Comparison of ENCODE assay signal across 1 cellular context in genomic region chr17:82518826-82519810, GRCh38.
A peak's percentile ranks its signal among the peaks of the same experiment; 100 is the strongest.
TF ChIP-seq lines count a peak whose summit lies in the region.

Gene FOXK2, plus strand, starts transcription at chr17:82519732. Its CDS starts 157 bp downstream, at chr17:82519889.

TF ChIP-seq in HepG2, 621 proteins besides CTCF, POLR2A, EP300 and RAD21 (continued from another document and continues in another):
- TF ChIP-seq, protein P1, sequence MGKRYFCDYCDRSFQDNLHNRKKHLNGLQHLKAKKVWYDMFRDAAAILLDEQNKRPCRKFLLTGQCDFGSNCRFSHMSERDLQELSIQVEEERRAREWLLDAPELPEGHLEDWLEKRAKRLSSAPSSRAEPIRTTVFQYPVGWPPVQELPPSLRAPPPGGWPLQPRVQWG (CRISPR knock-in tag; IDR thresholded peaks at IDR 0.05; ENCODE audit: borderline replicate concordance, low read depth), result no peak
- no peak for TF ChIP-seq SIX4 (CRISPR knock-in tag; IDR thresholded peaks at IDR 0.05)
- 0 out of 2 replicates have a peak, but pooled peaks have one; percentile 14 for TF ChIP-seq ZBTB1 (CRISPR knock-in tag; IDR thresholded peaks at IDR 0.05; ENCODE audit: borderline replicate concordance)
- TF ChIP-seq ZC3H13 (CRISPR knock-in tag; IDR thresholded peaks at IDR 0.05), result no peak; the same call in 1 of the 2 replicates
- TF ChIP-seq ZNF251 (CRISPR knock-in tag; IDR thresholded peaks at IDR 0.05), result no peak
- TF ChIP-seq ZNF687 (CRISPR knock-in tag; IDR thresholded peaks at IDR 0.05), result peak; percentile 87
- no peak for TF ChIP-seq TRIM24 (CRISPR knock-in tag; IDR thresholded peaks at IDR 0.05)
- TF ChIP-seq NR1H2 (CRISPR knock-in tag; IDR thresholded peaks at IDR 0.05; ENCODE audit: borderline replicate concordance, low read depth), result no peak
- TF ChIP-seq NAIF1 (CRISPR knock-in tag; IDR thresholded peaks at IDR 0.05; ENCODE audit: borderline replicate concordance), result no peak
- TF ChIP-seq HDAC1 (CRISPR knock-in tag; IDR thresholded peaks at IDR 0.05), result peak; percentile 42
- no peak for TF ChIP-seq NBN (conservative IDR thresholded peaks at IDR 0.05)
- no peak for TF ChIP-seq USF2 (IDR thresholded peaks at IDR 0.05; ENCODE audit: low read depth, low read length)
- no peak for TF ChIP-seq USF2 (CRISPR knock-in tag; IDR thresholded peaks at IDR 0.05; ENCODE audit: borderline replicate concordance)
- TF ChIP-seq, protein P2, sequence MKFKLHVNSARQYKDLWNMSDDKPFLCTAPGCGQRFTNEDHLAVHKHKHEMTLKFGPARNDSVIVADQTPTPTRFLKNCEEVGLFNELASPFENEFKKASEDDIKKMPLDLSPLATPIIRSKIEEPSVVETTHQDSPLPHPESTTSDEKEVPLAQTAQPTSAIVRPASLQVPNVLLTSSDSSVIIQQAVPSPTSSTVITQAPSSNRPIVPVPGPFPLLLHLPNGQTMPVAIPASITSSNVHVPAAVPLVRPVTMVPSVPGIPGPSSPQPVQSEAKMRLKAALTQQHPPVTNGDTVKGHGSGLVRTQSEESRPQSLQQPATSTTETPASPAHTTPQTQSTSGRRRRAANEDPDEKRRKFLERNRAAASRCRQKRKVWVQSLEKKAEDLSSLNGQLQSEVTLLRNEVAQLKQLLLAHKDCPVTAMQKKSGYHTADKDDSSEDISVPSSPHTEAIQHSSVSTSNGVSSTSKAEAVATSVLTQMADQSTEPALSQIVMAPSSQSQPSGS (CRISPR knock-in tag; IDR thresholded peaks at IDR 0.05), result no peak
- TF ChIP-seq, protein P3, sequence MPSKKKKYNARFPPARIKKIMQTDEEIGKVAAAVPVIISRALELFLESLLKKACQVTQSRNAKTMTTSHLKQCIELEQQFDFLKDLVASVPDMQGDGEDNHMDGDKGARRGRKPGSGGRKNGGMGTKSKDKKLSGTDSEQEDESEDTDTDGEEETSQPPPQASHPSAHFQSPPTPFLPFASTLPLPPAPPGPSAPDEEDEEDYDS (CRISPR knock-in tag; IDR thresholded peaks at IDR 0.05), result peak; percentile 24; the same call in 1 of the 2 replicates
- no peak for TF ChIP-seq ZKSCAN5 (CRISPR knock-in tag; IDR thresholded peaks at IDR 0.05)
- TF ChIP-seq ZHX1 (CRISPR knock-in tag; IDR thresholded peaks at IDR 0.05; ENCODE audit: low read depth), result peak; percentile 56; the same call in 1 of the 2 replicates
- TF ChIP-seq PLRG1 (conservative IDR thresholded peaks at IDR 0.05), result no peak
- no peak for TF ChIP-seq ZNF747 (CRISPR knock-in tag; IDR thresholded peaks at IDR 0.05; ENCODE audit: borderline replicate concordance)
- 0 out of 2 replicates have a peak, but pooled peaks have one; percentile 13 for TF ChIP-seq IRF1 (CRISPR knock-in tag; IDR thresholded peaks at IDR 0.05; ENCODE audit: low read depth)
- TF ChIP-seq, protein P4, sequence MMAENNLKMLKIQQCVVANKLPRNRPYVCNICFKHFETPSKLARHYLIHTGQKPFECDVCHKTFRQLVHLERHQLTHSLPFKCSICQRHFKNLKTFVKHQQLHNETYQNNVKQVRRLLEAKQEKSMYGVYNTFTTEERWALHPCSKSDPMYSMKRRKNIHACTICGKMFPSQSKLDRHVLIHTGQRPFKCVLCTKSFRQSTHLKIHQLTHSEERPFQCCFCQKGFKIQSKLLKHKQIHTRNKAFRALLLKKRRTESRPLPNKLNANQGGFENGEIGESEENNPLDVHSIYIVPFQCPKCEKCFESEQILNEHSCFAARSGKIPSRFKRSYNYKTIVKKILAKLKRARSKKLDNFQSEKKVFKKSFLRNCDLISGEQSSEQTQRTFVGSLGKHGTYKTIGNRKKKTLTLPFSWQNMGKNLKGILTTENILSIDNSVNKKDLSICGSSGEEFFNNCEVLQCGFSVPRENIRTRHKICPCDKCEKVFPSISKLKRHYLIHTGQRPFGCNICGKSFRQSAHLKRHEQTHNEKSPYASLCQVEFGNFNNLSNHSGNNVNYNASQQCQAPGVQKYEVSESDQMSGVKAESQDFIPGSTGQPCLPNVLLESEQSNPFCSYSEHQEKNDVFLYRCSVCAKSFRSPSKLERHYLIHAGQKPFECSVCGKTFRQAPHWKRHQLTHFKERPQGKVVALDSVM (CRISPR knock-in tag; IDR thresholded peaks at IDR 0.05), result no peak
- TF ChIP-seq REST (IDR thresholded peaks at IDR 0.05; ENCODE audit: borderline replicate concordance in 1 of 2, low read depth in 1 of 2, low read length in 2 of 2), result no peak
- TF ChIP-seq ZNF451 (CRISPR knock-in tag; IDR thresholded peaks at IDR 0.05), result peak; percentile 43; the same call in 1 of the 2 replicates
- TF ChIP-seq PRMT3 (CRISPR knock-in tag; IDR thresholded peaks at IDR 0.05; ENCODE audit: borderline replicate concordance, low read depth), result 0 out of 2 replicates have a peak, but pooled peaks have one; percentile 32
- TF ChIP-seq ZBTB7B (CRISPR knock-in tag; IDR thresholded peaks at IDR 0.05), result no peak; the same call in 1 of the 2 replicates
- no peak for TF ChIP-seq NR2F1 (CRISPR knock-in tag; IDR thresholded peaks at IDR 0.05)
- TF ChIP-seq, protein P5, sequence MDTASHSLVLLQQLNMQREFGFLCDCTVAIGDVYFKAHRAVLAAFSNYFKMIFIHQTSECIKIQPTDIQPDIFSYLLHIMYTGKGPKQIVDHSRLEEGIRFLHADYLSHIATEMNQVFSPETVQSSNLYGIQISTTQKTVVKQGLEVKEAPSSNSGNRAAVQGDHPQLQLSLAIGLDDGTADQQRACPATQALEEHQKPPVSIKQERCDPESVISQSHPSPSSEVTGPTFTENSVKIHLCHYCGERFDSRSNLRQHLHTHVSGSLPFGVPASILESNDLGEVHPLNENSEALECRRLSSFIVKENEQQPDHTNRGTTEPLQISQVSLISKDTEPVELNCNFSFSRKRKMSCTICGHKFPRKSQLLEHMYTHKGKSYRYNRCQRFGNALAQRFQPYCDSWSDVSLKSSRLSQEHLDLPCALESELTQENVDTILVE (CRISPR knock-in tag; IDR thresholded peaks at IDR 0.05), result peak; percentile 93; the same call in 1 of the 2 replicates
- TF ChIP-seq ZSCAN9 (CRISPR knock-in tag; IDR thresholded peaks at IDR 0.05; ENCODE audit: borderline replicate concordance), result 0 out of 2 replicates have a peak, but pooled peaks have one; percentile 46
- no peak for TF ChIP-seq ZNF382 (CRISPR knock-in tag; IDR thresholded peaks at IDR 0.05; ENCODE audit: borderline replicate concordance)
- peak; percentile 61 for TF ChIP-seq ZNF883 (CRISPR knock-in tag; IDR thresholded peaks at IDR 0.05; ENCODE audit: not compliant biosample characterization)
- peak; percentile 53; the same call in 1 of the 2 replicates for TF ChIP-seq ZFP91 (CRISPR knock-in tag; IDR thresholded peaks at IDR 0.05; ENCODE audit: borderline replicate concordance)
- peak; percentile 75; the same call in 1 of the 2 replicates for TF ChIP-seq ZNF556 (CRISPR knock-in tag; IDR thresholded peaks at IDR 0.05; ENCODE audit: borderline replicate concordance)
- no peak for TF ChIP-seq AKAP8 (CRISPR knock-in tag; IDR thresholded peaks at IDR 0.05)
- no peak for TF ChIP-seq ZNF839 (CRISPR knock-in tag; IDR thresholded peaks at IDR 0.05; ENCODE audit: borderline replicate concordance)
- no peak for TF ChIP-seq ZNF615 (CRISPR knock-in tag; IDR thresholded peaks at IDR 0.05; ENCODE audit: borderline replicate concordance)
- TF ChIP-seq EZH2 (conservative IDR thresholded peaks at IDR 0.05; ENCODE audit: low read depth, low read length), result no peak
- TF ChIP-seq HMG20B (CRISPR knock-in tag; conservative IDR thresholded peaks at IDR 0.05), result no peak
- 0 out of 2 replicates have a peak, but pooled peaks have one; percentile 16 for TF ChIP-seq KAT8 (CRISPR knock-in tag; IDR thresholded peaks at IDR 0.05)
